ENCODE assay signal across 8 cellular contexts in genomic region chr20:44609511-44610312, GRCh38. TPM values are rescaled to one million over a fixed set of nuclear protein-coding genes. Genes with fewer than 3 reads are reported as not detected.
DNase-seq lines count a peak whose midpoint lies in the region; ATAC-seq and TF ChIP-seq lines count a peak whose summit lies in the region.

No MANE protein-coding gene starts in this region.

- peaks cover 3% of the 10 kb centered on the region for H3K36me3 ChIP-seq in skeletal muscle satellite cell (ENCODE audit: insufficient read depth, low read length)

- no peaks in the 10 kb centered on the region for H3K27me3 ChIP-seq in skeletal muscle satellite cell (ENCODE audit: control insufficient read depth, insufficient read depth, low read length)

- H3K27me3 Mint-ChIP-seq in brain, result no peaks in the 10 kb centered on the region

- peak overlapping the region; percentile 85 to 96 (median 87) for H3K27ac Mint-ChIP-seq in brain

- peaks cover 11% of the 10 kb centered on the region for H3K4me1 ChIP-seq in skeletal muscle satellite cell (ENCODE audit: control insufficient read depth, insufficient read depth, low read length)

- TF ChIP-seq CTCF in brain (conservative IDR thresholded peaks at IDR 0.05), result peak; percentile 97 to 98

- H3K4me3 ChIP-seq in skeletal muscle satellite cell (ENCODE audit: low read length), result peak overlapping the region; percentile 30

- DNase-seq in NCI-H2081 treated with DMSO at 0.1 percent for 48 hours (lab: John Stamatoyannopoulos, UW), result peak; percentile 18
- peak; percentile 85 for DNase-seq in UCSD-AML1 (lab: John Stamatoyannopoulos, UW; ENCODE audit: unreplicated experiment)
- peak; percentile 75 for DNase-seq in iPS DF 4.7 (ENCODE audit: extremely low read depth, low spot score)

- peak overlapping the region; percentile 69 for H3K4me2 ChIP-seq in skeletal muscle satellite cell (ENCODE audit: low read length)

- ATAC-seq in HG02870 (IDR thresholded peaks at IDR 0.05; ENCODE audit: unreplicated experiment) (peak; percentile 66), HG02571 (IDR thresholded peaks at IDR 0.05; ENCODE audit: unreplicated experiment) (no peak)

- H3K9ac ChIP-seq in skeletal muscle satellite cell (ENCODE audit: low read depth, low read length), result peak overlapping the region; percentile 56

- H3K4me1 Mint-ChIP-seq in brain, result peaks cover 21% of the 10 kb centered on the region

- peaks cover 0 to 2% (median 0%) of the 10 kb centered on the region in 5 experiments for H3K9me3 Mint-ChIP-seq in brain

- H3K36me3 Mint-ChIP-seq in brain, result peaks cover 9% of the 10 kb centered on the region

- peak overlapping the region; percentile 44 to 82 (median 73) for H3K4me3 Mint-ChIP-seq in brain

- no peaks in the 10 kb centered on the region for H3K9me3 ChIP-seq in skeletal muscle satellite cell (replicated peaks; ENCODE audit: low read length)

- peak; percentile 7 for TF ChIP-seq POLR2A in GM10847 (IDR thresholded peaks at IDR 0.05; ENCODE audit: extremely low read depth, insufficient read length)

RNA-seq across cellular contexts. Expression of gene PKIG, which starts 27.3 kb away (rescaled TPM):
- 131 TPM for polyA plus RNA-seq in brain (ENCODE audit: insufficient read depth, low read depth, low replicate concordance)
- 57.3 and 74.9 TPM in 2 replicates for total RNA-seq in skeletal muscle satellite cell (2012; rRNA removed)

RNA-seq across cellular contexts. Expression of gene ADA, which starts 41.8 kb away (rescaled TPM):
- polyA plus RNA-seq in brain (ENCODE audit: insufficient read depth, low read depth, low replicate concordance), result 5.0 TPM
- total RNA-seq in skeletal muscle satellite cell (2012; rRNA removed), result 16.5 and 21.6 TPM in 2 replicates

Comparison
In these comparisons a context has a peak if more than half of its experiments do, and no peak if none do; other contexts are left out.
1. DNase-seq: peak in every context shown above with its lines; median percentile 85 in UCSD-AML1; 75 in iPS DF 4.7; 18 in NCI-H2081 treated with DMSO at 0.1 percent for 48 hours.